9 cellular contexts compared by ENCODE assay signal in genomic region chr17:35539659-35540026, GRCh38. TPM values are rescaled to one million over a fixed set of nuclear protein-coding genes. Genes with fewer than 3 reads are reported as not detected.
DNase-seq lines count a peak whose midpoint lies in the region; ATAC-seq, FAIRE-seq and TF ChIP-seq lines count a peak whose summit lies in the region.
"Had no signal": no experiment of that assay in that cellular context is flagged by ENCODE, and none has a peak within 500 bp of the region (broad histone marks: within the 10 kb centered on the region; RNA-seq: fewer than 3 reads in every experiment).

No MANE protein-coding gene starts in this region.

- TF ChIP-seq RAD21 in A549 (conservative IDR thresholded peaks at IDR 0.05 in 1 of 2, IDR thresholded peaks at IDR 0.05 in 1 of 2): no peak

- no peak for TF ChIP-seq EP300 in A549 (IDR thresholded peaks at IDR 0.05)

- no peak overlapping the region for H3K27ac ChIP-seq in A549

- H3K4me2 ChIP-seq in A549: peak overlapping the region; percentile 37

- no peaks in the 10 kb centered on the region for H3K9me3 Mint-ChIP-seq in activated CD8-positive, alpha-beta T cell treated with anti-CD3 and anti-CD28 coated beads, Interleukin-2, amount 10 ng/mL, durations not matched to agents 7 days and 5 days (ENCODE audit: insufficient read depth)
- no peaks in the 10 kb centered on the region for H3K9me3 Mint-ChIP-seq in naive B cell

- in situ Hi-C loops in KBM-7 (cut with MboI; ENCODE audit: low pct_unique_long_range_greater_than_20kb, low sequenced_read_pairs): loop anchor here (25.0 kb wide), 1 partner anchor 177 kb away; the partner anchor contains the start of gene SLFN11

- no peak for TF ChIP-seq POLR2A in A549 (IDR thresholded peaks at IDR 0.05; ENCODE audit: low read length)

- DNase-seq in A549 (ENCODE audit: low read depth in 1 of 2, low spot score in 1 of 2): no peak
- DNase-seq in GM12864 (ENCODE audit: low read depth): no peak
- no peak for DNase-seq in activated CD8-positive, alpha-beta T cell treated with anti-CD3 and anti-CD28 coated beads, Interleukin-2, amount 10 ng/mL, durations not matched to agents 7 days and 5 days
- DNase-seq in naive B cell: no peak
- DNase-seq in KBM-7: no peak
- DNase-seq in NCI-H526 (lab: John Stamatoyannopoulos, UW): no peak
- DNase-seq in epidermal melanocyte (ENCODE audit: insufficient read length, low spot score): no peak

- H3K4me3 ChIP-seq in A549 (no peak overlapping the region), GM12864 (ENCODE audit: low read depth, low read length) (peak overlapping the region; percentile 42)

- WGBS in A549 (ENCODE audit: missing lambda C conversion rate): 46% methylated on average over 5 of the region's 5 CpGs

- H3K4me1 ChIP-seq in A549: no peaks in the 10 kb centered on the region

- peaks cover 33% of the 10 kb centered on the region for H3K36me3 Mint-ChIP-seq in activated CD8-positive, alpha-beta T cell treated with anti-CD3 and anti-CD28 coated beads, Interleukin-2, amount 10 ng/mL, durations not matched to agents 7 days and 5 days (ENCODE audit: low read depth)
- no peaks in the 10 kb centered on the region for H3K36me3 Mint-ChIP-seq in naive B cell

- peak; percentile 42; the same call in 2 of the 3 replicates for TF ChIP-seq CTCF in A549 (IDR thresholded peaks at IDR 0.05)
- TF ChIP-seq CTCF in GM12864 (IDR thresholded peaks at IDR 0.05; ENCODE audit: low read depth, low read length, missing control alignments): no peak

- H3K4me3 Mint-ChIP-seq in activated CD8-positive, alpha-beta T cell treated with anti-CD3 and anti-CD28 coated beads, Interleukin-2, amount 10 ng/mL, durations not matched to agents 7 days and 5 days: peak overlapping the region; percentile 82
- peak overlapping the region; percentile 44 to 98 (median 89) for H3K4me3 Mint-ChIP-seq in naive B cell

- peak overlapping the region; percentile 98 for H3K27ac Mint-ChIP-seq in activated CD8-positive, alpha-beta T cell treated with anti-CD3 and anti-CD28 coated beads, Interleukin-2, amount 10 ng/mL, durations not matched to agents 7 days and 5 days
- peak overlapping the region in 4 of 6 donors; percentile 33 to 92 (median 47) for H3K27ac Mint-ChIP-seq in naive B cell

- FAIRE-seq in A549 (lab: Jason Lieb, UNC): no peak
- FAIRE-seq: D721Med had no signal

- no peaks in the 10 kb centered on the region for H3K27me3 Mint-ChIP-seq in activated CD8-positive, alpha-beta T cell treated with anti-CD3 and anti-CD28 coated beads, Interleukin-2, amount 10 ng/mL, durations not matched to agents 7 days and 5 days (ENCODE audit: low read depth)
- H3K27me3 Mint-ChIP-seq in naive B cell: no peaks in the 10 kb centered on the region

- CTCF ChIA-PET in A549 (lab: Yijun Ruan, JAX): interaction anchor here (0.6 to 15.4 kb wide), 40 partner anchors 9 to 1119 kb away, joined by 3 to 308 read pairs (median 4); partner anchors contain the start of genes C17orf50, SLFN14 and UNC45B
- CTCF ChIA-PET in activated CD8-positive, alpha-beta T cell treated with anti-CD3 and anti-CD28 coated beads, Interleukin-2, amount 10 ng/mL, durations not matched to agents 7 days and 5 days (lab: Charles Lee): interaction anchor here (0.7 to 6.4 kb wide), 25 partner anchors 8 to 396 kb away, joined by 3 to 96 read pairs (median 5); partner anchors contain the start of genes PEX12 and SLFN13

- peaks cover 53% of the 10 kb centered on the region for H3K4me1 Mint-ChIP-seq in activated CD8-positive, alpha-beta T cell treated with anti-CD3 and anti-CD28 coated beads, Interleukin-2, amount 10 ng/mL, durations not matched to agents 7 days and 5 days (ENCODE audit: low read depth)
- H3K4me1 Mint-ChIP-seq in naive B cell: peaks cover 19 to 32% (median 31%) of the 10 kb centered on the region in 3 donors

- H3K9me3 ChIP-seq in A549: no peaks in the 10 kb centered on the region

- peak in 1 of 2 experiments; percentile 52; a peak in 3 of 6 replicates for ATAC-seq in A549
- no peak for ATAC-seq in activated CD8-positive, alpha-beta T cell treated with anti-CD3 and anti-CD28 coated beads, Interleukin-2, amount 10 ng/mL, durations not matched to agents 7 days and 5 days
- ATAC-seq in naive B cell (ENCODE audit: low read depth in 2 of 2): no peak
- ATAC-seq in HG03565 (IDR thresholded peaks at IDR 0.05; ENCODE audit: unreplicated experiment): no peak

- POLR2A ChIA-PET in A549 (lab: Yijun Ruan, JAX): interaction anchor here (0.8 to 1.0 kb wide), 2 partner anchors 28 to 369 kb away, joined by 3 to 5 read pairs; no protein-coding TSS in a partner anchor
- POLR2A ChIA-PET in activated CD8-positive, alpha-beta T cell treated with anti-CD3 and anti-CD28 coated beads, Interleukin-2, amount 10 ng/mL, durations not matched to agents 7 days and 5 days (lab: Charles Lee): interaction anchor here (0.6 to 7.1 kb wide), 10 partner anchors 16 to 530 kb away, joined by 3 to 162 read pairs (median 6); partner anchors contain the start of genes PEX12, SLFN11 and SLFN5

TF ChIP-seq in A549, 52 proteins besides CTCF, POLR2A, EP300 and RAD21:
- TF ChIP-seq, protein P1, sequence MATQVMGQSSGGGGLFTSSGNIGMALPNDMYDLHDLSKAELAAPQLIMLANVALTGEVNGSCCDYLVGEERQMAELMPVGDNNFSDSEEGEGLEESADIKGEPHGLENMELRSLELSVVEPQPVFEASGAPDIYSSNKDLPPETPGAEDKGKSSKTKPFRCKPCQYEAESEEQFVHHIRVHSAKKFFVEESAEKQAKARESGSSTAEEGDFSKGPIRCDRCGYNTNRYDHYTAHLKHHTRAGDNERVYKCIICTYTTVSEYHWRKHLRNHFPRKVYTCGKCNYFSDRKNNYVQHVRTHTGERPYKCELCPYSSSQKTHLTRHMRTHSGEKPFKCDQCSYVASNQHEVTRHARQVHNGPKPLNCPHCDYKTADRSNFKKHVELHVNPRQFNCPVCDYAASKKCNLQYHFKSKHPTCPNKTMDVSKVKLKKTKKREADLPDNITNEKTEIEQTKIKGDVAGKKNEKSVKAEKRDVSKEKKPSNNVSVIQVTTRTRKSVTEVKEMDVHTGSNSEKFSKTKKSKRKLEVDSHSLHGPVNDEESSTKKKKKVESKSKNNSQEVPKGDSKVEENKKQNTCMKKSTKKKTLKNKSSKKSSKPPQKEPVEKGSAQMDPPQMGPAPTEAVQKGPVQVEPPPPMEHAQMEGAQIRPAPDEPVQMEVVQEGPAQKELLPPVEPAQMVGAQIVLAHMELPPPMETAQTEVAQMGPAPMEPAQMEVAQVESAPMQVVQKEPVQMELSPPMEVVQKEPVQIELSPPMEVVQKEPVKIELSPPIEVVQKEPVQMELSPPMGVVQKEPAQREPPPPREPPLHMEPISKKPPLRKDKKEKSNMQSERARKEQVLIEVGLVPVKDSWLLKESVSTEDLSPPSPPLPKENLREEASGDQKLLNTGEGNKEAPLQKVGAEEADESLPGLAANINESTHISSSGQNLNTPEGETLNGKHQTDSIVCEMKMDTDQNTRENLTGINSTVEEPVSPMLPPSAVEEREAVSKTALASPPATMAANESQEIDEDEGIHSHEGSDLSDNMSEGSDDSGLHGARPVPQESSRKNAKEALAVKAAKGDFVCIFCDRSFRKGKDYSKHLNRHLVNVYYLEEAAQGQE (IDR thresholded peaks at IDR 0.05): no peak
- TF ChIP-seq USF2 (IDR thresholded peaks at IDR 0.05): no peak

RNA-seq across cellular contexts. Expression of gene SLFN12L, which starts 2.2 kb away (rescaled TPM):
- polyA plus RNA-seq in A549 (2011; rRNA removed): not detected in 2 replicates
- not detected in 2 replicates for polyA plus RNA-seq in A549 (2012; cell fraction: cytosol; rRNA removed)
- polyA plus RNA-seq in A549 (2012; cell fraction: nucleus; rRNA removed): not detected in 2 replicates
- polyA plus RNA-seq in A549 (2017; fragmentation: RNase III; extraction: RNeasy Plus Mini Kit Qiagen cat#74134 plus additional on column Dnase treatment): not detected in 3 replicates
- polyA minus RNA-seq in A549 (2011; rRNA and poly(A)+ RNA removed): 0.10 TPM in 1 of 2 replicates, not detected in the other
- 100 to 1,000 TPM; 115 to 123 TPM for total RNA-seq in activated CD8-positive, alpha-beta T cell treated with anti-CD3 and anti-CD28 coated beads, Interleukin-2, amount 10 ng/mL, durations not matched to agents 7 days and 5 days
- polyA plus RNA-seq in naive B cell (ENCODE audit: low read depth in 6 of 6): under 1 TPM in 4 of 6 donors, not detected in 2; 0.09 to 0.23 (median 0.18) TPM

RNA-seq across cellular contexts. Expression of gene SLFN14, which starts 21.0 kb away (rescaled TPM):
- polyA plus RNA-seq in A549 (2011; rRNA removed): not detected in 2 replicates
- not detected in 2 replicates for polyA plus RNA-seq in A549 (2012; cell fraction: cytosol; rRNA removed)
- not detected in 2 replicates for polyA plus RNA-seq in A549 (2012; cell fraction: nucleus; rRNA removed)
- polyA plus RNA-seq in A549 (2017; fragmentation: RNase III; extraction: RNeasy Plus Mini Kit Qiagen cat#74134 plus additional on column Dnase treatment): not detected in 3 replicates
- polyA minus RNA-seq in A549 (2011; rRNA and poly(A)+ RNA removed): not detected in 2 replicates
- not detected for total RNA-seq in activated CD8-positive, alpha-beta T cell treated with anti-CD3 and anti-CD28 coated beads, Interleukin-2, amount 10 ng/mL, durations not matched to agents 7 days and 5 days
- polyA plus RNA-seq in naive B cell (ENCODE audit: low read depth in 6 of 6): under 1 TPM in 2 of 6 donors, not detected in 4; 0.09 to 0.36 TPM

RNA-seq across cellular contexts. Expression of gene PEX12, which starts 38.7 kb away (rescaled TPM):
- polyA plus RNA-seq in A549 (2011; rRNA removed) (11.2 and 15.0 TPM in 2 replicates), A549 (2017; fragmentation: RNase III; extraction: RNeasy Plus Mini Kit Qiagen cat#74134 plus additional on column Dnase treatment) (4.3 to 4.7 TPM (median 4.6 TPM) in 3 replicates), naive B cell (ENCODE audit: low read depth in 6 of 6) (1 to 10 TPM; 1.6 to 2.6 (median 2.4) TPM)
- polyA plus RNA-seq in A549 (2012; cell fraction: cytosol; rRNA removed): 2.6 and 2.9 TPM in 2 replicates
- 2.6 and 2.7 TPM in 2 replicates for polyA plus RNA-seq in A549 (2012; cell fraction: nucleus; rRNA removed)
- 10.3 and 10.9 TPM in 2 replicates for polyA minus RNA-seq in A549 (2011; rRNA and poly(A)+ RNA removed)
- 1 to 10 TPM; 4.0 to 4.1 TPM for total RNA-seq in activated CD8-positive, alpha-beta T cell treated with anti-CD3 and anti-CD28 coated beads, Interleukin-2, amount 10 ng/mL, durations not matched to agents 7 days and 5 days

RNA-seq across cellular contexts. Expression of gene AP2B1, which starts 47.5 kb away (rescaled TPM):
- polyA plus RNA-seq in A549 (2011; rRNA removed) (278 and 309 TPM in 2 replicates), A549 (2017; fragmentation: RNase III; extraction: RNeasy Plus Mini Kit Qiagen cat#74134 plus additional on column Dnase treatment) (110 to 139 TPM (median 114 TPM) in 3 replicates), naive B cell (ENCODE audit: low read depth in 6 of 6) (10 to 100 TPM; 34.1 to 52.1 (median 40.8) TPM)
- 83.4 and 99.0 TPM in 2 replicates for polyA plus RNA-seq in A549 (2012; cell fraction: cytosol; rRNA removed)
- 76.2 and 97.3 TPM in 2 replicates for polyA plus RNA-seq in A549 (2012; cell fraction: nucleus; rRNA removed)
- 339 and 362 TPM in 2 replicates for polyA minus RNA-seq in A549 (2011; rRNA and poly(A)+ RNA removed)
- total RNA-seq in activated CD8-positive, alpha-beta T cell treated with anti-CD3 and anti-CD28 coated beads, Interleukin-2, amount 10 ng/mL, durations not matched to agents 7 days and 5 days: 100 to 1,000 TPM; 161 to 172 TPM
